ENCODE assay signal across 11 cellular contexts in the genomic region with DNA sequence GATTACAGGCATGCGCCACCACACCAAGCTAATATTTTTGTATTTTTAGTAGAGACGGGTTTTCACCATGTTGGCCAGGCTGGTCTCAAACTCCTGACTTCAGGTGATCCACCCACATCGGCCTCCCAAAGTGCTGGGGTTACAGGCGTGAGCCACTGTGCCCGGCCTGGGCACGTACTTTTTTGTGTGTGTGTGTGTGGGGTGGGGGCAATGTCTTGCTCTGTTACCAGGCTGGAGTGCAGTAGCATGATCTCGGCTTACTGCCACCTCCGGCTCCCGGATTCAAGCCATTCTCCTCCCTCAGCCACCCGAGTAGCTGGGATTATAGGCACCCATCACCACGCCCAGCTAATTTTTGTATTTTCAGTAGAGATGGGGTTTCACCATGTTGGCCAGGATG. TPM values are rescaled to one million over a fixed set of nuclear protein-coding genes. Genes with fewer than 3 reads are reported as not detected.
DNase-seq lines count a peak whose midpoint lies in the region; ATAC-seq and TF ChIP-seq lines count a peak whose summit lies in the region.
"Not testable (repeated sequence)": the region's sequence is repeated elsewhere in the genome, so short reads cannot be mapped to it uniquely, and the experiment has no call there.
"Had no signal": no experiment of that assay in that cellular context is flagged by ENCODE, and none has a peak within 500 bp of the region (broad histone marks: within the 10 kb centered on the region; RNA-seq: fewer than 3 reads in every experiment).

No MANE protein-coding gene starts in this region.

- H3K4me3 ChIP-seq in BLaER1 treated with 17β-estradiol and CSF1 and Interleukin-3, amounts not matched to agents 10 nM and 100 nM; lower lobe of right lung; spleen; upper lobe of right lung: not testable (repeated sequence)

- intact Hi-C loops in lower lobe of right lung (cut with DNase I); posterior vena cava (cut with DNase I); spleen (cut with DNase I; ENCODE audit: low total_unique reads); upper lobe of right lung (cut with DNase I): not testable (repeated sequence)

- H3K36me3 Mint-ChIP-seq in activated T-cell treated with anti-CD3 and anti-CD28 coated beads, Interleukin-2, amount 50 U/mL, for 24 hours (ENCODE audit: low read depth), result not testable (repeated sequence)

- not testable (repeated sequence) for ATAC-seq in lower lobe of right lung, upper lobe of right lung

- 81 to 91% (median 89%) methylated on average over 11 of the region's 11 CpGs for WGBS in spleen, 5 donors

- not testable (repeated sequence) for H3K4me1 Mint-ChIP-seq in activated T-cell treated with anti-CD3 and anti-CD28 coated beads, Interleukin-2, amount 50 U/mL, for 24 hours (ENCODE audit: low read depth)

- not testable (repeated sequence) for H3K36me3 ChIP-seq in BLaER1 treated with 17β-estradiol and CSF1 and Interleukin-3, amounts not matched to agents 10 nM and 100 nM; lower lobe of right lung; spleen; upper lobe of right lung

- not testable (repeated sequence) for H3K27ac ChIP-seq in BLaER1 treated with 17β-estradiol and CSF1 and Interleukin-3, amounts not matched to agents 10 nM and 100 nM; lower lobe of right lung; spleen; upper lobe of right lung

- not testable (repeated sequence) for H3K9me3 Mint-ChIP-seq in activated T-cell treated with anti-CD3 and anti-CD28 coated beads, Interleukin-2, amount 50 U/mL, for 24 hours

- not testable (repeated sequence) for H3K9ac ChIP-seq in BLaER1 treated with 17β-estradiol and CSF1 and Interleukin-3, amounts not matched to agents 10 nM and 100 nM

- not testable (repeated sequence) for H4K20me1 ChIP-seq in BLaER1 treated with 17β-estradiol and CSF1 and Interleukin-3, amounts not matched to agents 10 nM and 100 nM

- not testable (repeated sequence) for H3K27me3 Mint-ChIP-seq in activated T-cell treated with anti-CD3 and anti-CD28 coated beads, Interleukin-2, amount 50 U/mL, for 24 hours

- peak overlapping the region in 8 of 11 experiments; percentile 37 to 79 (median 74); a peak in 14 of 22 replicates for H3K4me2 ChIP-seq in BLaER1 treated with 17β-estradiol and CSF1 and Interleukin-3, amounts not matched to agents 10 nM and 100 nM

- peak; percentile 15 for DNase-seq in activated T-cell treated with anti-CD3 and anti-CD28 coated beads, Interleukin-2, amount 50 U/mL, for 24 hours
- DNase-seq in islet precursor cell (peak; percentile 42), lower lobe of right lung (peak; percentile 10), posterior vena cava (ENCODE audit: low spot score) (peak; percentile 36), spleen (peak; percentile 36), upper lobe of right lung (peak; percentile 25)

- H3K4me1 ChIP-seq in BLaER1 treated with 17β-estradiol and CSF1 and Interleukin-3, amounts not matched to agents 10 nM and 100 nM, result peaks cover 0 to 67% (median 39%) of the 10 kb centered on the region in 10 experiments; a peak in 16 of 20 replicates
- H3K4me1 ChIP-seq in lower lobe of right lung, spleen, upper lobe of right lung: not testable (repeated sequence)

- not testable (repeated sequence) for TF ChIP-seq CTCF in lower lobe of right lung (IDR thresholded peaks at IDR 0.05); spleen (IDR thresholded peaks at IDR 0.05 in 8 of 11, conservative IDR thresholded peaks at IDR 0.05 in 3 of 11); upper lobe of right lung (IDR thresholded peaks at IDR 0.05)

- H3K27me3 ChIP-seq in BLaER1 treated with 17β-estradiol and CSF1 and Interleukin-3, amounts not matched to agents 10 nM and 100 nM; lower lobe of right lung (ENCODE audit: low read depth); spleen (replicated peaks in 1 of 7); upper lobe of right lung: not testable (repeated sequence)

- H3K27ac Mint-ChIP-seq in activated T-cell treated with anti-CD3 and anti-CD28 coated beads, Interleukin-2, amount 50 U/mL, for 24 hours, result not testable (repeated sequence)

- not testable (repeated sequence) for H3K9me3 ChIP-seq in BLaER1 treated with 17β-estradiol and CSF1 and Interleukin-3, amounts not matched to agents 10 nM and 100 nM (replicated peaks in 1 of 11); lower lobe of right lung; spleen; upper lobe of right lung

- TF ChIP-seq POLR2A in spleen (IDR thresholded peaks at IDR 0.05), result not testable (repeated sequence)

- not testable (repeated sequence) for H3K4me3 Mint-ChIP-seq in activated T-cell treated with anti-CD3 and anti-CD28 coated beads, Interleukin-2, amount 50 U/mL, for 24 hours

RNA-seq across cellular contexts. Expression of gene KCNJ12, which starts 36.6 kb away (rescaled TPM):
- total RNA-seq in lower lobe of right lung (1.9 TPM), posterior vena cava (1 to 10 TPM; 6.8 to 6.9 TPM), spleen (1 to 10 TPM; 1.0 to 4.8 (median 2.6) TPM), upper lobe of right lung (2.5 TPM)
- under 1 TPM; 0.11 to 0.77 (median 0.12) TPM for polyA plus RNA-seq in spleen
- total RNA-seq: CD4-positive, alpha-beta memory T cell; CD8-positive, alpha-beta memory T cell had no signal
- polyA plus RNA-seq: CD14-positive monocyte; CD4-positive, alpha-beta memory T cell; CD4-positive, CD25-positive, alpha-beta regulatory T cell; CD8-positive, alpha-beta memory T cell had no signal

RNA-seq across cellular contexts. Expression of gene MAP2K3, which starts 55.1 kb away (rescaled TPM):
- 55.2 TPM for total RNA-seq in lower lobe of right lung
- total RNA-seq in posterior vena cava, result 10 to 100 TPM; 47.7 to 83.4 TPM
- 100 to 1,000 TPM in 2 of 7 donors, 10 to 100 TPM in 5; 44.3 to 121 (median 83.6) TPM for total RNA-seq in spleen
- 10 to 100 TPM; 31.7 to 54.6 (median 46.3) TPM for polyA plus RNA-seq in spleen
- total RNA-seq in upper lobe of right lung, result 68.3 TPM
